ENCODE assay signal across 13 cellular contexts in the genomic region with DNA sequence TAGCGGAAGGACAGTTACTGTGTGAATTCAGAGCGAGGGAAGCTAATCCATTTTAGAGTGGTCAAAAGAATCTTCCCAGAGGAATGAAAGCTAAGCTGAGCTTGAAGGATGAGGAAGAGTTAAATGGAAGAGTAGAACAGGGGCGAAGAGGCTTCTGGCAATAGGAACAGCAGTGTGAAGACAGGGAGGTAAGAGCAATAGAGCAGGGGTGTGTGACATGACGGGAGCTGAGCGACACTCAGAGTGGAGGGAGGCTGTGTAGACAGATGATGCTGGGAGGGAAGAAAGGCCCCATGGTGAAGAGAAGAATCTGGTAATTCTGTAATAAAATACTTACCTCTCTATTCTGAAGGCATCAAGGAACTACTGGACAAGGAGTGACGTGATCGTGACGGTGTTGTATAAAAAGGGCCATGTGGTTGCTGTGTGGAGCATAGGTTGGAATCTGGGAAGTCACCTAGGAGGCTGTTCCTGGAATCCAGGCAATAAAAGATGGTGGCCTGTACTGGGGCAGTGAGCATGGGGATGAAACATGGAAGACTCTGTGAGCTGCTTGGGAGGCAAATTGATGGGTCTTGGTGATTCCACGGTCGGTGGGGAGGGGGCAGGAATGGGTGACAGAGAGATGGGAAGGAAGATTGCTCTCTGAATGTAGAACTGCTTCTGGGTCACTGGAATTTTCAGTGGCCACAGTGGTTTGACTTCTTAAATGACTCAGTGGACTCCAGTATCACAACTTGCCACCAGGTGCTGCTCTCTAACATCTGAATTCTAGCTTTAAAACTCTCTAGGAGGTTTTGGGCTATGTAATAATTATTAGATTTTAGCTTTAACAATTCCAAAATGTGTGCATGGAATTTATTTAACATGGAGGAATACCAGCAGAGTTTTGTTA.
DNase-seq lines count a peak whose midpoint lies in the region; ATAC-seq, FAIRE-seq and TF ChIP-seq lines count a peak whose summit lies in the region.
"Had no signal": no experiment of that assay in that cellular context is flagged by ENCODE, and none has a peak within 500 bp of the region (broad histone marks: within the 10 kb centered on the region; RNA-seq: fewer than 3 reads in every experiment).

No MANE protein-coding gene starts in this region.

- H3K27ac ChIP-seq in K562 (ENCODE audit: extremely low read depth, low read depth, low read length): no peak overlapping the region
- H3K27ac ChIP-seq: Peyer's patch had no signal

- TF ChIP-seq CTCF in AG10803 (conservative IDR thresholded peaks at IDR 0.05; ENCODE audit: low read length) (peak; percentile 38), K562 (IDR thresholded peaks at IDR 0.05 in 2 of 3, conservative IDR thresholded peaks at IDR 0.05 in 1 of 3; ENCODE audit: insufficient read depth in 2 of 3, low read depth in 1 of 3, low read length in 3 of 3) (peak in 1 of 3 experiments; percentile 28; a peak in 1 of 6 replicates), GM13977 (IDR thresholded peaks at IDR 0.05; ENCODE audit: extremely low read depth, insufficient read depth, missing control alignments) (no peak)

- H3K36me3 ChIP-seq in K562 (ENCODE audit: control insufficient read depth, insufficient read depth, low read length): no peaks in the 10 kb centered on the region
- H3K36me3 ChIP-seq: Peyer's patch had no signal

- H3K27me3 ChIP-seq in K562 (ENCODE audit: control insufficient read depth in 2 of 2, insufficient read depth in 2 of 2, low read length in 2 of 2): no peaks in the 10 kb centered on the region
- H3K27me3 ChIP-seq: Peyer's patch had no signal

- no peaks in the 10 kb centered on the region for H3K79me2 ChIP-seq in K562 (ENCODE audit: control insufficient read depth, insufficient read depth, low read length)

- no peak overlapping the region for H3K4me3 ChIP-seq in AG10803 (ENCODE audit: low read length)
- no peak overlapping the region for H3K4me3 ChIP-seq in K562
- H3K4me3 ChIP-seq: Peyer's patch had no signal

- WGBS in K562 (ENCODE audit: insufficient coverage, low coverage, missing lambda C conversion rate): under 1% methylated on average over 10 of the region's 10 CpGs

- POLR2A ChIA-PET in K562 (lab: Yijun Ruan, JAX): no interaction called here

- no TSS peak for BruUV-seq in K562 (replicated peaks; lab: Mats Ljungman, UMichigan)

- no peak overlapping the region for H3K4me2 ChIP-seq in K562 (ENCODE audit: insufficient read depth, low read length)

- H3K9me3 ChIP-seq in K562 (replicated peaks; ENCODE audit: control insufficient read depth, insufficient read depth, low read depth, low read length): no peaks in the 10 kb centered on the region
- H3K9me3 ChIP-seq: Peyer's patch had no signal

- H2AFZ ChIP-seq in K562 (ENCODE audit: low read depth, low read length): no peak overlapping the region

- DNase-seq in AG10803 (ENCODE audit: low read depth) (peak; percentile 4), HuH-7 (ENCODE audit: low spot score) (peak; percentile 20), K562 (ENCODE audit: extremely low read depth in 1 of 4, low spot score in 3 of 4) (no peak), iPS-NIHi7 (ENCODE audit: extremely low spot score) (peak; percentile 39), mesenteric fat pad (ENCODE audit: low spot score) (no peak), GM13977 (ENCODE audit: low spot score) (no peak), NCI-H2107 (lab: John Stamatoyannopoulos, UW) (no peak)
- DNase-seq: activated CD4-positive, CD25-positive, alpha-beta regulatory T cell treated with anti-CD3 and anti-CD28 coated beads, Interleukin-2, amount 50 U/mL, for 72 hours; activated naive CD4-positive, alpha-beta T cell treated with anti-CD3 and anti-CD28 coated beads, Interleukin-2, amount 50 U/mL, for 16 hours; CD8-positive, alpha-beta memory T cell; Peyer's patch had no signal

- CTCF ChIA-PET in K562 (lab: Yijun Ruan, JAX; ENCODE audit: low intra/inter-chr PET ratio): no interaction called here

- no peak; a peak in 1 of 4 replicates for TF ChIP-seq RAD21 in K562 (CRISPR knock-in tag; conservative IDR thresholded peaks at IDR 0.05 in 1 of 2, IDR thresholded peaks at IDR 0.05 in 1 of 2)

- intact Hi-C loops in K562 (cut with micrococcal nuclease): no loop called here

- no peak for FAIRE-seq in K562 (lab: Jason Lieb, UNC)

- H4K20me1 ChIP-seq in K562 (replicated peaks; ENCODE audit: control insufficient read depth, insufficient read depth, low read length): no peaks in the 10 kb centered on the region

- TF ChIP-seq EP300 in K562 (IDR thresholded peaks at IDR 0.05; ENCODE audit: low read length): no peak

- no peaks in the 10 kb centered on the region for H3K9me1 ChIP-seq in K562 (ENCODE audit: control insufficient read depth, insufficient read depth, low read length)

- in situ Hi-C loops in K562 (cut with MboI): no loop called here
- in situ Hi-C loops in GM13977 (cut with MboI; ENCODE audit: low pct_unique_long_range_greater_than_20kb, low sequenced_read_pairs, unreplicated experiment): no loop called here

- no peak for TF ChIP-seq POLR2A in K562 (conservative IDR thresholded peaks at IDR 0.05)

- peak; percentile 66; the same call in 2 of the 3 replicates for ATAC-seq in K562
- no peak for ATAC-seq in HG03520 (IDR thresholded peaks at IDR 0.05; ENCODE audit: unreplicated experiment)
- ATAC-seq: esophagus mucosa had no signal

- no peak overlapping the region for H3K9ac ChIP-seq in K562 (ENCODE audit: insufficient read depth in 1 of 2, low read depth in 2 of 2, low read length in 2 of 2)

- H3K4me1 ChIP-seq in K562 (replicated peaks in 1 of 2; ENCODE audit: control insufficient read depth in 2 of 2, insufficient read depth in 2 of 2, low read length in 2 of 2): no peaks in the 10 kb centered on the region
- H3K4me1 ChIP-seq: Peyer's patch had no signal

TF ChIP-seq in K562, 482 proteins besides CTCF, POLR2A, EP300 and RAD21:
- TF ChIP-seq ETV5 (CRISPR knock-in tag; IDR thresholded peaks at IDR 0.05; ENCODE audit: low read depth): no peak
- no peak for TF ChIP-seq CSDE1 (IDR thresholded peaks at IDR 0.05)
- TF ChIP-seq RUNX1 (IDR thresholded peaks at IDR 0.05; ENCODE audit: low read depth): no peak
- no peak for TF ChIP-seq YY1 (IDR thresholded peaks at IDR 0.05; ENCODE audit: borderline replicate concordance in 1 of 3, control insufficient read depth in 1 of 3, extremely low read depth in 1 of 3, insufficient read depth in 3 of 3, insufficient read length in 1 of 3, insufficient replicate concordance in 2 of 3, low read depth in 1 of 3, low read length in 2 of 3)
- TF ChIP-seq NRF1 (conservative IDR thresholded peaks at IDR 0.05 in 1 of 2, IDR thresholded peaks at IDR 0.05 in 1 of 2): no peak
- TF ChIP-seq MAZ (CRISPR knock-in tag; conservative IDR thresholded peaks at IDR 0.05 in 1 of 2, IDR thresholded peaks at IDR 0.05 in 1 of 2): no peak
- TF ChIP-seq ARID3A (IDR thresholded peaks at IDR 0.05; ENCODE audit: borderline replicate concordance, low read depth, low read length): no peak
- TF ChIP-seq NBN (IDR thresholded peaks at IDR 0.05; ENCODE audit: low read depth): no peak
- no peak for TF ChIP-seq TBP (optimal IDR thresholded peaks at IDR 0.05; ENCODE audit: low read depth, low read length)
- TF ChIP-seq LEF1 (IDR thresholded peaks at IDR 0.05): no peak
- TF ChIP-seq SOX6 (IDR thresholded peaks at IDR 0.05): no peak
- TF ChIP-seq CCNT2 (IDR thresholded peaks at IDR 0.05; ENCODE audit: borderline replicate concordance, extremely low read depth, insufficient read length, low read depth, low read length): no peak
- no peak for TF ChIP-seq BACH1 (tag; IDR thresholded peaks at IDR 0.05)
- TF ChIP-seq POLR3G (IDR thresholded peaks at IDR 0.05; ENCODE audit: extremely low read depth, insufficient read length, insufficient replicate concordance): no peak
- TF ChIP-seq ZKSCAN1 (IDR thresholded peaks at IDR 0.05; ENCODE audit: low read depth, low read length): no peak
- no peak for TF ChIP-seq GATAD2A (IDR thresholded peaks at IDR 0.05)
- no peak for TF ChIP-seq ZNF232 (CRISPR knock-in tag; IDR thresholded peaks at IDR 0.05)
- no peak for TF ChIP-seq SIN3B (IDR thresholded peaks at IDR 0.05; ENCODE audit: low read depth)

Comparison
In these comparisons a context has a peak if more than half of its experiments do, and no peak if none do; other contexts are left out.
1. DNase-seq: peak in AG10803 (single experiment), HuH-7 (single experiment) and iPS-NIHi7 (single experiment); none in K562 (0 of 4), mesenteric fat pad (single experiment), GM13977 (single experiment) and NCI-H2107 (single experiment).